Comparison of ENCODE assay signal across 10 cellular contexts in the genomic region with DNA sequence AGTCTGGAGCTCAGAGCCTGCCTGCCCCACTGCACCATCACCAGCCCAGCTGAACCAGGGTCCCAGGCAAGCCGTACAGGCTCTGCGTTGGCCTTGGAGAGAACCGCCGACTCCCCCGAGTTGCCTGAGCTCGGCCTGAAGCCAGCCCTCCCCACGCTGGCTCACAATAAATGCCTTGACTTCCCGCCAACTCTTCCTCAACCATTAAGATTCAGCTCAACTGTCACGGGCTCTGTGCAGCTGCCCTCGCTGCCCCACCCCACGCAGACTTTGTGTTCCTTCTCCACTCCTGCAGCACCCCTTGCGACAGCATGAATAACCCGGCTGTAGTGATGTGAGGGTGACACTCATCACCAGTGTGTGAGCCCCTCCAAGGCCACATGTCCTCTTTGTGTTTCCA. TPM values are rescaled to one million over a fixed set of nuclear protein-coding genes. Genes with fewer than 3 reads are reported as not detected.
DNase-seq lines count a peak whose midpoint lies in the region; ATAC-seq, FAIRE-seq and TF ChIP-seq lines count a peak whose summit lies in the region.
"Had no signal": no experiment of that assay in that cellular context is flagged by ENCODE, and none has a peak within 500 bp of the region (broad histone marks: within the 10 kb centered on the region; RNA-seq: fewer than 3 reads in every experiment).

No MANE protein-coding gene starts in this region.

- peaks cover 8 to 32% (median 19%) of the 10 kb centered on the region in 7 donors for H3K4me1 Mint-ChIP-seq in naive thymus-derived CD4-positive, alpha-beta T cell

- no peaks in the 10 kb centered on the region for H3K9me3 ChIP-seq in H1 (ENCODE audit: insufficient read depth in 2 of 2, low read depth in 1 of 2, low read length in 1 of 2)
- H3K9me3 ChIP-seq in naive thymus-derived CD4-positive, alpha-beta T cell (ENCODE audit: control insufficient read depth in 2 of 3, low read length in 3 of 3): no peaks in the 10 kb centered on the region

- no peak overlapping the region for H4K5ac ChIP-seq in H1 (ENCODE audit: insufficient read length, low read depth, low read length)

- no peaks in the 10 kb centered on the region for H3K27me3 ChIP-seq in H1 (replicated peaks in 1 of 4; ENCODE audit: control insufficient read depth in 3 of 4, extremely low read depth in 1 of 4, insufficient read depth in 3 of 4, low read length in 3 of 4)
- no peaks in the 10 kb centered on the region for H3K27me3 ChIP-seq in naive thymus-derived CD4-positive, alpha-beta T cell (ENCODE audit: control insufficient read depth in 2 of 2, insufficient read depth in 2 of 2, low read length in 2 of 2)
- H3K27me3 ChIP-seq: hepatocyte had no signal

- H3K27me3 Mint-ChIP-seq in naive thymus-derived CD4-positive, alpha-beta T cell: no peaks in the 10 kb centered on the region

- peak; percentile 74 for ATAC-seq in naive thymus-derived CD4-positive, alpha-beta T cell
- ATAC-seq in HG03139 (IDR thresholded peaks at IDR 0.05; ENCODE audit: unreplicated experiment) (no peak), HG02588 (IDR thresholded peaks at IDR 0.05; ENCODE audit: unreplicated experiment) (no peak)

- no peaks in the 10 kb centered on the region for H4K20me1 ChIP-seq in H1 (replicated peaks in 1 of 2; ENCODE audit: control insufficient read depth in 1 of 2, insufficient read depth in 2 of 2, low read length in 2 of 2)

- no peak overlapping the region for H3K56ac ChIP-seq in H1 (replicated peaks; ENCODE audit: insufficient read length, low read depth, low read length)

- 0 out of 7 replicates have a peak overlapping the region, but pooled peaks of 1 of the 4 experiments have one; percentile 32 for H3K9ac ChIP-seq in H1 (replicated peaks in 1 of 4; ENCODE audit: extremely low read depth in 1 of 4, low read depth in 3 of 4, low read length in 3 of 4)

- TF ChIP-seq RAD21 in H1 (IDR thresholded peaks at IDR 0.05 in 1 of 2, conservative IDR thresholded peaks at IDR 0.05 in 1 of 2; ENCODE audit: low read depth in 2 of 2, low read length in 2 of 2): no peak

- H3K18ac ChIP-seq in H1 (ENCODE audit: extremely low read depth, low read length): no peak overlapping the region

- DNase-seq in CD1c-positive myeloid dendritic cell (ENCODE audit: extremely low spot score): peak; percentile 89
- peak; percentile 71 for DNase-seq in NCI-H1092 treated with DMSO at 0.1 percent for 48 hours (lab: John Stamatoyannopoulos, UW)
- no peak for DNase-seq in H1 (ENCODE audit: low read depth in 1 of 2, low spot score in 2 of 2)
- DNase-seq in naive thymus-derived CD4-positive, alpha-beta T cell: no peak
- DNase-seq in DMS153 treated with DMSO at 0.1 percent for 48 hours (lab: John Stamatoyannopoulos, UW; ENCODE audit: unreplicated experiment): no peak
- no peak for DNase-seq in NCI-H1048 (lab: John Stamatoyannopoulos, UW)

- H2BK120ac ChIP-seq in H1 (replicated peaks; ENCODE audit: low read depth, low read length): no peak overlapping the region

- 0 out of 2 replicates have a peak overlapping the region, but pooled peaks have one; percentile 39 for H2BK12ac ChIP-seq in H1 (ENCODE audit: low read depth, low read length)

- no peak for TF ChIP-seq EP300 in H1 (IDR thresholded peaks at IDR 0.05; ENCODE audit: borderline replicate concordance in 1 of 2, low read depth in 2 of 2, low read length in 2 of 2)

- no peak overlapping the region for H2AFZ ChIP-seq in H1 (ENCODE audit: low read length)
- H2AFZ ChIP-seq: hepatocyte had no signal

- WGBS in H1 (ENCODE audit: extremely low coverage in 1 of 2, insufficient coverage in 1 of 2, insufficient read length in 1 of 2, insufficient replicate concordance in 2 of 2, low coverage in 1 of 2, low lambda C conversion rate in 2 of 2, missing lambda C conversion rate in 1 of 2), 2 experiments: 84% methylated on average over 13 of the region's 13 CpGs; no CpG with 5 or more reads in 1 of the 2 experiments

- H3K4me1 ChIP-seq in H1 (replicated peaks in 1 of 4; ENCODE audit: control insufficient read depth in 3 of 4, insufficient read depth in 4 of 4, low read length in 3 of 4): peaks cover 0 to 8% (median 2%) of the 10 kb centered on the region in 4 experiments; a peak in 6 of 7 replicates
- peaks cover 0 to 2% of the 10 kb centered on the region in 2 donors for H3K4me1 ChIP-seq in naive thymus-derived CD4-positive, alpha-beta T cell (ENCODE audit: control insufficient read depth in 2 of 2, insufficient read depth in 2 of 2, low read length in 2 of 2)

- POLR2A ChIA-PET in H1 (lab: Charles Lee; ENCODE audit: partially characterized antibody): interaction anchor here (0.7 to 10.5 kb wide), 4 partner anchors 14 to 53 kb away, joined by 3 to 130 read pairs (median 6); no protein-coding TSS in a partner anchor
- POLR2A ChIA-PET in naive thymus-derived CD4-positive, alpha-beta T cell (lab: Charles Lee): interaction anchor here (4.1 kb wide), 1 partner anchor 8 kb away, joined by 16 read pairs; no protein-coding TSS in a partner anchor

- TF ChIP-seq POLR2A in H1 (IDR thresholded peaks at IDR 0.05; ENCODE audit: control extremely low read depth in 1 of 2, low read depth in 2 of 2, low read length in 2 of 2): no peak

- H3K14ac ChIP-seq in H1 (ENCODE audit: insufficient read length): no peak overlapping the region

- intact Hi-C loops in naive thymus-derived CD4-positive, alpha-beta T cell (cut with micrococcal nuclease): no loop called here

- CTCF ChIA-PET in H1 (lab: Charles Lee; ENCODE audit: partially characterized antibody): interaction anchor here (0.8 to 2.0 kb wide), 5 partner anchors 12 to 55 kb away, joined by 3 to 6 read pairs (median 3); no protein-coding TSS in a partner anchor
- CTCF ChIA-PET in naive thymus-derived CD4-positive, alpha-beta T cell (lab: Charles Lee): interaction anchor here (1.1 to 1.2 kb wide), 2 partner anchors 26 to 150 kb away, joined by 3 read pairs; no protein-coding TSS in a partner anchor

- no peak overlapping the region for H3K4me3 ChIP-seq in H1 (ENCODE audit: extremely low read depth in 1 of 4, insufficient read depth in 2 of 4, low read depth in 3 of 4, low read length in 4 of 4)
- no peak overlapping the region for H3K4me3 ChIP-seq in naive thymus-derived CD4-positive, alpha-beta T cell (ENCODE audit: low read length)
- H3K4me3 ChIP-seq: hepatocyte had no signal

- no peaks in the 10 kb centered on the region for H3K79me2 ChIP-seq in H1 (ENCODE audit: control insufficient read depth in 1 of 2, insufficient read depth in 2 of 2, low read length in 2 of 2)
- H3K79me2 ChIP-seq: hepatocyte had no signal

- no peak overlapping the region for H3K27ac ChIP-seq in H1 (ENCODE audit: low read depth, low read length)
- H3K27ac ChIP-seq in naive thymus-derived CD4-positive, alpha-beta T cell (ENCODE audit: low read depth, low read length): no peak overlapping the region
- H3K27ac ChIP-seq: hepatocyte had no signal

- H3K27ac Mint-ChIP-seq in naive thymus-derived CD4-positive, alpha-beta T cell: peak overlapping the region in 8 of 9 donors; percentile 13 to 94 (median 81)

- peak overlapping the region; percentile 56; the same call in 1 of the 2 replicates for H2BK5ac ChIP-seq in H1 (ENCODE audit: low read depth, low read length)

- H2AK5ac ChIP-seq in H1 (ENCODE audit: low read depth, low read length): no peak overlapping the region

- H2BK15ac ChIP-seq in H1 (ENCODE audit: low read length): 0 out of 2 replicates have a peak overlapping the region, but pooled peaks have one; percentile 31

- no peak for FAIRE-seq in H1 (lab: Jason Lieb, UNC)

- no peak for TF ChIP-seq CTCF in H1 (IDR thresholded peaks at IDR 0.05; ENCODE audit: control extremely low read depth in 1 of 3, insufficient read depth in 1 of 3, low read depth in 1 of 3, low read length in 3 of 3)

- no peak overlapping the region for H2BK20ac ChIP-seq in H1 (ENCODE audit: low read length)

- no peaks in the 10 kb centered on the region for H3K9me3 Mint-ChIP-seq in naive thymus-derived CD4-positive, alpha-beta T cell

- H3K4ac ChIP-seq in H1 (replicated peaks; ENCODE audit: insufficient read length, low read depth, low read length): no peak overlapping the region

- H3K4me2 ChIP-seq in H1 (ENCODE audit: insufficient read depth in 1 of 2, low read depth in 2 of 2, low read length in 2 of 2): no peak overlapping the region
- H3K4me2 ChIP-seq: hepatocyte had no signal

- H3K79me1 ChIP-seq in H1 (ENCODE audit: low read depth, low read length): no peaks in the 10 kb centered on the region

- no peaks in the 10 kb centered on the region for H3K36me3 ChIP-seq in H1 (ENCODE audit: control insufficient read depth in 2 of 4, insufficient read depth in 4 of 4, low read length in 3 of 4)
- H3K36me3 ChIP-seq in naive thymus-derived CD4-positive, alpha-beta T cell (ENCODE audit: control insufficient read depth in 2 of 3, insufficient read depth in 3 of 3, low read length in 3 of 3): peaks cover 0 to 8% (median 0%) of the 10 kb centered on the region in 3 experiments

- peak overlapping the region; percentile 84 for H4K91ac ChIP-seq in H1 (replicated peaks; ENCODE audit: insufficient read length, low read length)

- H3K23ac ChIP-seq in H1 (ENCODE audit: insufficient read length): no peak overlapping the region

- peaks cover 3% of the 10 kb centered on the region; the same call in 1 of the 2 replicates for H3K23me2 ChIP-seq in H1 (ENCODE audit: low read depth, low read length)

- H3K4me3 Mint-ChIP-seq in naive thymus-derived CD4-positive, alpha-beta T cell: no peak overlapping the region

- H4K8ac ChIP-seq in H1 (ENCODE audit: extremely low read depth, insufficient read depth, low read length): no peak overlapping the region

- H3K36me3 Mint-ChIP-seq in naive thymus-derived CD4-positive, alpha-beta T cell: peaks cover 0 to 8% (median 3%) of the 10 kb centered on the region in 5 donors

RNA-seq across cellular contexts. Expression of a gene that starts 4.8 kb away (rescaled TPM):
- 102 and 106 TPM in 2 replicates for total RNA-seq in H1 (2021; fragmentation: NEBNext Ultra II Directional; extraction: Animal tissue kit (Norgen Biotek cat#: 25700))
- 89.0 and 119 TPM in 2 replicates for polyA plus RNA-seq in H1 (2011; rRNA removed)
- polyA plus RNA-seq in H1 (2011; cell fraction: cytosol; rRNA removed): 91.7 TPM
- polyA plus RNA-seq in H1 (2011; cell fraction: nucleus; rRNA removed): 116 TPM
- 90.0 to 121 TPM (median 112 TPM) in 4 replicates for polyA plus RNA-seq in H1 (2012, experiment 1 of 2)
- polyA plus RNA-seq in H1 (2012, experiment 2 of 2): 101 TPM
- 129 TPM for polyA plus RNA-seq in H1 (2013, experiment 1 of 2)
- polyA plus RNA-seq in H1 (2013, experiment 2 of 2): 122 TPM
- polyA minus RNA-seq in H1 (2011; rRNA and poly(A)+ RNA removed): 70.3 and 84.6 TPM in 2 replicates
- polyA minus RNA-seq in H1 (2011; cell fraction: cytosol; rRNA and poly(A)+ RNA removed): 86.7 TPM
- polyA minus RNA-seq in H1 (2011; cell fraction: nucleus; rRNA and poly(A)+ RNA removed): 53.3 TPM
- total RNA-seq in naive thymus-derived CD4-positive, alpha-beta T cell: 1 to 10 TPM in 3 of 5 experiments, under 1 TPM in 2; 0.57 to 6.5 (median 1.4) TPM
- polyA plus RNA-seq in naive thymus-derived CD4-positive, alpha-beta T cell: under 1 TPM; 0.54 to 0.66 TPM

RNA-seq across cellular contexts. Expression of a gene that starts 11.1 kb away (rescaled TPM):
- 1.6 and 1.8 TPM in 2 replicates for total RNA-seq in H1 (2021; fragmentation: NEBNext Ultra II Directional; extraction: Animal tissue kit (Norgen Biotek cat#: 25700))
- 1.3 and 1.5 TPM in 2 replicates for polyA plus RNA-seq in H1 (2011; rRNA removed)
- 0.76 TPM for polyA plus RNA-seq in H1 (2011; cell fraction: cytosol; rRNA removed)
- polyA plus RNA-seq in H1 (2011; cell fraction: nucleus; rRNA removed): 2.7 TPM
- polyA plus RNA-seq in H1 (2012, experiment 1 of 2): 0.46 to 1.7 TPM (median 0.89 TPM) in 4 replicates
- 0.92 TPM for polyA plus RNA-seq in H1 (2012, experiment 2 of 2)
- 4.0 TPM for polyA plus RNA-seq in H1 (2013, experiment 1 of 2)
- 3.8 TPM for polyA plus RNA-seq in H1 (2013, experiment 2 of 2)
- 2.1 and 3.2 TPM in 2 replicates for polyA minus RNA-seq in H1 (2011; rRNA and poly(A)+ RNA removed)
- polyA minus RNA-seq in H1 (2011; cell fraction: cytosol; rRNA and poly(A)+ RNA removed): 0.44 TPM
- 2.6 TPM for polyA minus RNA-seq in H1 (2011; cell fraction: nucleus; rRNA and poly(A)+ RNA removed)
- total RNA-seq in naive thymus-derived CD4-positive, alpha-beta T cell: 100 to 1,000 TPM in 4 of 5 experiments, 10 to 100 TPM in 1; 79.5 to 333 (median 124) TPM
- 100 to 1,000 TPM in 1 of 2 donors, 10 to 100 TPM in 1; 96.0 to 183 TPM for polyA plus RNA-seq in naive thymus-derived CD4-positive, alpha-beta T cell
- total RNA-seq: NCI-H460 had no signal

Comparison
In these comparisons a context has a peak if more than half of its experiments do, and no peak if none do; other contexts are left out.
1. DNase-seq: peak in CD1c-positive myeloid dendritic cell (single experiment) and NCI-H1092 treated with DMSO at 0.1 percent for 48 hours (single experiment); none in H1 (0 of 2), naive thymus-derived CD4-positive, alpha-beta T cell (0 of 9), DMS153 treated with DMSO at 0.1 percent for 48 hours (single experiment) and NCI-H1048 (single experiment).
2. RNA of a gene that starts 4.8 kb away (total RNA-seq): 102 to 106 TPM in H1; 0.57 to 6.5 TPM in naive thymus-derived CD4-positive, alpha-beta T cell; every median in the first group is over 10 times any median in the second.
3. RNA of a gene that starts 11.1 kb away (total RNA-seq): 79.5 to 333 TPM in naive thymus-derived CD4-positive, alpha-beta T cell; 1.6 to 1.8 TPM in H1; every median in the first group is over 10 times any median in the second.